In the genomic region with DNA sequence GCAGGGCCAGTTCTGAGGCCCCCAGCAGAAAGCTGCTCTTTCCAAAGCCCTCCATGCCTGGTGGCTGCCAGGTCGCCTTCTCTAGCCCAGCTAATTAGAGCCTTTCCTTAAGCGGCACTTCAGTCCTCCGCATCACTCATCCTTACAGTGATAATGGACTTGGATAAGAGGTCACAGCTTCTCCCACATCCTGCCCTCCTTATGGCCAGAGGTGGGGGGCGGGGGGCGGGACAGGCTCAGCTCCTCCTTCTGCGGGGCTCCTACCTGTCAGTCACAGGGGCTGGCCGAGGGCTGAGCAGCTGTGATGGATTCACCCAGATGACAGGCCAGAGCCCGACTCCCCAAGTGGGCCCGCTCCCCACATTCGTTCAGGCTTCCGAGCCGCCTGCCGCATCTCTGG, we compare ENCODE assay signal across 19 cellular contexts. TPM values are rescaled to one million over a fixed set of nuclear protein-coding genes. Genes with fewer than 3 reads are reported as not detected.
"Had no signal": no experiment of that assay in that cellular context is flagged by ENCODE, and none has a peak within 500 bp of the region (broad histone marks: within the 10 kb centered on the region; RNA-seq: fewer than 3 reads in every experiment).

No MANE protein-coding gene starts in this region.

- H3K27ac Mint-ChIP-seq: effector memory CD8-positive, alpha-beta T cell; naive thymus-derived CD4-positive, alpha-beta T cell; type B pancreatic cell had no signal

- H3K4me1 ChIP-seq: uterus had no signal

- DNase-seq: effector memory CD8-positive, alpha-beta T cell; esophagus squamous epithelium; foreskin fibroblast; head of caudate nucleus; hippocampal formation; kidney glomerular epithelial cell; naive thymus-derived CD4-positive, alpha-beta T cell; nephron progenitor cell; posterior cingulate gyrus; sigmoid colon; stimulated activated CD4-positive, alpha-beta T cell treated with anti-CD3 and anti-CD28 coated beads, Interleukin-12 subunit alpha, Interleukin-12 subunit beta, amount 100 ng/mL, for 4 hours; stimulated activated naive CD4-positive, alpha-beta T cell treated with Interleukin-2 at 50 U/mL for 16 hours; uterus had no signal

- H3K27me3 ChIP-seq: esophagus squamous epithelium, gastroesophageal sphincter, right atrium auricular region, sigmoid colon, uterus had no signal

- H3K9me3 ChIP-seq: esophagus squamous epithelium, gastroesophageal sphincter, right atrium auricular region, sigmoid colon, uterus had no signal

- H3K36me3 ChIP-seq: right atrium auricular region, uterus had no signal

- H3K27me3 Mint-ChIP-seq: effector memory CD8-positive, alpha-beta T cell; naive thymus-derived CD4-positive, alpha-beta T cell; type B pancreatic cell had no signal

- ATAC-seq: effector memory CD8-positive, alpha-beta T cell; gastroesophageal sphincter; naive thymus-derived CD4-positive, alpha-beta T cell had no signal

- H3K9me3 Mint-ChIP-seq: effector memory CD8-positive, alpha-beta T cell; nephron progenitor cell; type B pancreatic cell had no signal

- H3K4me3 Mint-ChIP-seq: effector memory CD8-positive, alpha-beta T cell; naive thymus-derived CD4-positive, alpha-beta T cell; type B pancreatic cell had no signal

- H3K4me3 ChIP-seq: esophagus squamous epithelium, gastroesophageal sphincter, right atrium auricular region, sigmoid colon, skin epidermis, uterus had no signal

- H3K36me3 Mint-ChIP-seq: type B pancreatic cell had no signal

- H3K27ac ChIP-seq: esophagus squamous epithelium, gastroesophageal sphincter, right atrium auricular region, sigmoid colon, skin epidermis, uterus had no signal

RNA-seq across cellular contexts. Expression of a gene that starts 41.4 kb away (rescaled TPM):
- total RNA-seq: epithelial cell of proximal tubule, mononuclear cell had no signal
- polyA plus RNA-seq: naive thymus-derived CD4-positive, alpha-beta T cell had no signal
